In the genomic region with DNA sequence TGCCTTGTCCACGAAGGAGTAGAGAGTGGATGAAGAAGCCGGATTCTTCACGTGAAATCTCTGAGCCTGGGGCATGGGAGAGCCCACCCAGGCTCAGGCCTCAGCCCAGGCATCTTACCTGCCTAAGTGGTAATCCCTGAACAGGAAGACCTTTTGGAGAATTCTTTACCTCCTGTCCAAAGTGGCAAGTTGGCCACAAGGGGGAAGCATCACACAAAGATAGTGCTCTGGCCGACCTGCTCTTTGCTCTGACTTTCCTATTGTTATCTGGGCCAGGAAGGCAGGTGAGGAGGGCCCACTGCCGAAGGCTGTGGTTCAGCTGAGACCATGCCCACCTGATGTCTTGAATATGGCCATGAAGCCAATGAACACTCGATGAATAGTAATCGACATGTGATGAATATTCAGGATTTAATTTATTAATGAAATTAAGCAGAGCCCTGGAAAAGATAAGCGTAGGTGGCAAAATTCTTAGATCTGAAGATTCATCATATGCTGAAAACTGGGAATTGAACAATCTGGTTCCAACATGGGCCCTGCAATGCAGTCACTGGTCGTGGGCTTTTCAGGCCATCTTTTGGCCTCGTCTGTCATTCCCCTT, we compare ENCODE assay signal across 8 cellular contexts.
A peak's percentile ranks its signal among the peaks of the same experiment; 100 is the strongest.
DNase-seq lines count a peak whose midpoint lies in the region; ATAC-seq, FAIRE-seq and TF ChIP-seq lines count a peak whose summit lies in the region.

No MANE protein-coding gene starts in this region.

- DNase-seq in GM04503 (ENCODE audit: low read depth) (peak; percentile 10), GM23248 (peak; percentile 79), OCI-M1 (lab: John Stamatoyannopoulos, UW) (peak; percentile 84), globus pallidus (ENCODE audit: low spot score) (peak; percentile 67), pancreas (peak; percentile 47 to 75 (median 56)), NK-92 (lab: John Stamatoyannopoulos, UW; ENCODE audit: unreplicated experiment) (no peak)
- peak; percentile 9 for DNase-seq in activated gamma-delta T cell treated with anti-CD3 and anti-CD28 coated beads, Interleukin-2, amount 50 U/mL, for 16 hours (ENCODE audit: low read depth)

- H3F3A ChIP-seq in GM23248 (ENCODE audit: insufficient read depth): no peaks in the 10 kb centered on the region

- no peaks in the 10 kb centered on the region for H3K9me2 ChIP-seq in GM23248 (ENCODE audit: insufficient read depth)

- H3K27me3 ChIP-seq in GM23248 (replicated peaks; ENCODE audit: insufficient read depth) (no peaks in the 10 kb centered on the region), KMS-11 (ENCODE audit: insufficient read depth, low read depth) (no peaks in the 10 kb centered on the region), pancreas (no peaks in the 10 kb centered on the region)

- H3K4me2 ChIP-seq in GM23248 (ENCODE audit: unreplicated experiment): no peak overlapping the region
- H3K4me2 ChIP-seq in KMS-11: no peak overlapping the region

- H3K4me1 ChIP-seq in GM23248 (ENCODE audit: insufficient read depth): no peaks in the 10 kb centered on the region
- H3K4me1 ChIP-seq in KMS-11 (ENCODE audit: low read depth, poor library complexity, severe bottlenecking): peaks cover 5% of the 10 kb centered on the region
- H3K4me1 ChIP-seq in pancreas: no peaks in the 10 kb centered on the region

- H3K36me3 ChIP-seq in GM23248 (ENCODE audit: low read depth) (no peaks in the 10 kb centered on the region), KMS-11 (ENCODE audit: insufficient read depth) (no peaks in the 10 kb centered on the region), pancreas (no peaks in the 10 kb centered on the region)

- no peaks in the 10 kb centered on the region for H3K79me2 ChIP-seq in GM23248 (ENCODE audit: insufficient read depth)
- H3K79me2 ChIP-seq in KMS-11 (ENCODE audit: insufficient read depth, low read depth): no peaks in the 10 kb centered on the region

- no peaks in the 10 kb centered on the region for H4K20me1 ChIP-seq in GM23248 (ENCODE audit: insufficient read depth)
- H4K20me1 ChIP-seq in KMS-11 (ENCODE audit: insufficient read depth): no peaks in the 10 kb centered on the region

- ATAC-seq in pancreas: peak; percentile 68 to 94 (median 92)

- FAIRE-seq in pancreas (lab: Jason Lieb, UNC): no peak

- H2AFZ ChIP-seq in GM23248 (no peak overlapping the region), KMS-11 (ENCODE audit: low read depth) (no peak overlapping the region)

- intact Hi-C loops in pancreas (cut with DNase I): no loop called here

- no peak overlapping the region for H3K27ac ChIP-seq in GM23248
- H3K27ac ChIP-seq in KMS-11: no peak overlapping the region
- H3K27ac ChIP-seq in pancreas: no peak overlapping the region

- H3K4me3 ChIP-seq in GM23248: no peak overlapping the region
- no peak overlapping the region for H3K4me3 ChIP-seq in KMS-11 (IDR thresholded peaks at IDR 0.05; ENCODE audit: insufficient read depth, low read depth, low read length)
- H3K4me3 ChIP-seq in pancreas: no peak overlapping the region

- H3K9me3 ChIP-seq in GM23248 (ENCODE audit: low read depth): no peaks in the 10 kb centered on the region
- H3K9me3 ChIP-seq in pancreas: no peaks in the 10 kb centered on the region

- in situ Hi-C loops in GM23248 (cut with MboI): loop anchor here (10.0 kb wide), 1 partner anchor 642 kb away; no protein-coding TSS in a partner anchor

- WGBS in GM23248 (ENCODE audit: low coverage in 1 of 2, low lambda C conversion rate in 2 of 2, missing lambda C conversion rate in 2 of 2), 2 experiments: 28 to 30% methylated on average over 10 of the region's 10 CpGs
- WGBS in pancreas, 2 donors: 27% methylated on average over 10 of the region's 10 CpGs

- H3K9ac ChIP-seq in GM23248: no peak overlapping the region
- H3K9ac ChIP-seq in KMS-11: no peak overlapping the region

- TF ChIP-seq CTCF in KMS-11 (conservative IDR thresholded peaks at IDR 0.05; ENCODE audit: low read depth, low read length) (peak; percentile 90), pancreas (IDR thresholded peaks at IDR 0.05) (peak; percentile 27 to 60 (median 56))
